Comparison of ENCODE assay signal across 8 cellular contexts in genomic region chrX:110316351-110317078, GRCh38. TPM values are rescaled to one million over a fixed set of nuclear protein-coding genes. Genes with fewer than 3 reads are reported as not detected.
DNase-seq lines count a peak whose midpoint lies in the region; ATAC-seq and TF ChIP-seq lines count a peak whose summit lies in the region.

No MANE protein-coding gene starts in this region.

- no peak for ATAC-seq in gastrocnemius medialis
- ATAC-seq in HG03439 (IDR thresholded peaks at IDR 0.05; ENCODE audit: unreplicated experiment): no peak

- in situ Hi-C loops in gastrocnemius medialis (cut with MboI; ENCODE audit: low sequenced_read_pairs in 4 of 4): no loop called here

- H3K36me3 Mint-ChIP-seq in activated T-cell treated with anti-CD3 and anti-CD28 coated beads, Interleukin-2, amount 50 U/mL, for 24 hours (ENCODE audit: low read depth): peaks cover 7% of the 10 kb centered on the region

- H3K36me3 ChIP-seq in gastrocnemius medialis: no peaks in the 10 kb centered on the region

- TF ChIP-seq POLR2A in gastrocnemius medialis (IDR thresholded peaks at IDR 0.05): no peak

- H3K27me3 ChIP-seq in gastrocnemius medialis: no peaks in the 10 kb centered on the region

- peaks cover 6 to 7% of the 10 kb centered on the region in 2 donors for H3K4me1 ChIP-seq in gastrocnemius medialis

- H3K4me3 ChIP-seq in fibroblast of villous mesenchyme (ENCODE audit: low read depth, low read length): peak overlapping the region; percentile 83
- peak overlapping the region; percentile 67 to 85 (median 76) for H3K4me3 ChIP-seq in gastrocnemius medialis

- H3K27me3 Mint-ChIP-seq in activated T-cell treated with anti-CD3 and anti-CD28 coated beads, Interleukin-2, amount 50 U/mL, for 24 hours: peaks cover 18% of the 10 kb centered on the region

- peak overlapping the region; percentile 83 to 92 (median 88) for H3K27ac ChIP-seq in gastrocnemius medialis

- peaks cover 37% of the 10 kb centered on the region for H3K4me1 Mint-ChIP-seq in activated T-cell treated with anti-CD3 and anti-CD28 coated beads, Interleukin-2, amount 50 U/mL, for 24 hours (ENCODE audit: low read depth)

- peak overlapping the region; percentile 85 for H3K4me3 Mint-ChIP-seq in activated T-cell treated with anti-CD3 and anti-CD28 coated beads, Interleukin-2, amount 50 U/mL, for 24 hours

- no peak for DNase-seq in activated T-cell treated with anti-CD3 and anti-CD28 coated beads, Interleukin-2, amount 50 U/mL, for 24 hours
- no peak for DNase-seq in activated T-cell treated with anti-CD3 and anti-CD28 coated beads for 4 hours
- peak; percentile 21 for DNase-seq in SW480 (ENCODE audit: low spot score)
- no peak for DNase-seq in fibroblast of villous mesenchyme (ENCODE audit: low read depth)
- no peak for DNase-seq in gastrocnemius medialis
- DNase-seq in iPS-NIHi7 (ENCODE audit: extremely low spot score): no peak
- DNase-seq in activated effector memory CD4-positive, alpha-beta T cell treated with anti-CD3 and anti-CD28 coated beads, Interleukin-2, amount 50 U/mL, for 16 hours: no peak

- no peaks in the 10 kb centered on the region for H3K9me3 Mint-ChIP-seq in activated T-cell treated with anti-CD3 and anti-CD28 coated beads, Interleukin-2, amount 50 U/mL, for 24 hours

- TF ChIP-seq CTCF in fibroblast of villous mesenchyme (IDR thresholded peaks at IDR 0.05; ENCODE audit: insufficient read depth, low read depth, low read length): no peak
- TF ChIP-seq CTCF in gastrocnemius medialis (IDR thresholded peaks at IDR 0.05 in 4 of 5, conservative IDR thresholded peaks at IDR 0.05 in 1 of 5): no peak

- peak overlapping the region; percentile 83 for H3K27ac Mint-ChIP-seq in activated T-cell treated with anti-CD3 and anti-CD28 coated beads, Interleukin-2, amount 50 U/mL, for 24 hours

- intact Hi-C loops in gastrocnemius medialis (cut with DNase I; ENCODE audit: low total_unique reads): loop anchor here (5.0 to 10.0 kb wide), 3 partner anchors 91 to 582 kb away; partner anchors contain the start of gene ACSL4

- H3K9me3 ChIP-seq in gastrocnemius medialis: no peaks in the 10 kb centered on the region

RNA-seq across cellular contexts. Expression of gene AMMECR1, which starts 1.4 kb away (rescaled TPM):
- total RNA-seq in fibroblast of villous mesenchyme (21.6 and 24.8 TPM in 2 replicates), gastrocnemius medialis (1 to 10 TPM; 1.2 to 2.6 (median 1.9) TPM)

RNA-seq across cellular contexts. Expression of gene RTL9, which starts 42.1 kb away (rescaled TPM):
- under 0.01 TPM in 2 replicates for total RNA-seq in fibroblast of villous mesenchyme
- total RNA-seq in gastrocnemius medialis: under 1 TPM in 2 of 4 donors, not detected in 2; 0.07 to 0.29 TPM
